21 cellular contexts compared by ENCODE assay signal in the genomic region with DNA sequence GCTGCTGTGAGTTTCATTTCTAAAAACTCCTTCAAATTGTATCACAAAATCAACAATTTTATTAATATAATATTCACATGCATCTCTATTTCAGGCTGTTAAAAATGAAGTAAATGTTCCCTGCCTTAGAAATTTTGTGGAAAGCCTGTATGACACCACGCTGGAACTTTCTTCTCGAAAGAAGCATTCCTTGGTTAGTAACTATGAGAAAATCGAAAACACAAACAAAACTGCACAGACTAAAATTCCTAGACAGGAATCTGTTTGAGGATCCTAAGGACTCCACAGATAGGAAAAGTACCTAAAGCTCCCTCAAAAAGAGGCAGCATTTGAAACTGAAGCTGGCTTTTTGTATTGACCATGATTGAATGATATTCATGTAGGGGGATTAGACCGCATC.
DNase-seq lines count a peak whose midpoint lies in the region; ATAC-seq and TF ChIP-seq lines count a peak whose summit lies in the region.
"Had no signal": no experiment of that assay in that cellular context is flagged by ENCODE, and none has a peak within 500 bp of the region (broad histone marks: within the 10 kb centered on the region; RNA-seq: fewer than 3 reads in every experiment).

No MANE protein-coding gene starts in this region.

- no peak for TF ChIP-seq CTCF in right atrium auricular region (IDR thresholded peaks at IDR 0.05)
- TF ChIP-seq CTCF in fibroblast of lung (conservative IDR thresholded peaks at IDR 0.05 in 1 of 2, IDR thresholded peaks at IDR 0.05 in 1 of 2; ENCODE audit: low read depth in 1 of 2, low read length in 2 of 2): no peak
- TF ChIP-seq CTCF in sigmoid colon (IDR thresholded peaks at IDR 0.05): no peak

- H3K36me3 ChIP-seq in right atrium auricular region (no peaks in the 10 kb centered on the region), fibroblast of lung (ENCODE audit: control insufficient read depth, insufficient read depth, low read length) (no peaks in the 10 kb centered on the region), sigmoid colon (peaks cover 0 to 26% (median 0%) of the 10 kb centered on the region in 4 donors)

- H2AFZ ChIP-seq in fibroblast of lung (ENCODE audit: low read length): no peak overlapping the region

- no peak overlapping the region for H3K9ac ChIP-seq in fibroblast of lung (ENCODE audit: insufficient read depth, low read length)

- no peak for ATAC-seq in Right ventricle myocardium inferior
- ATAC-seq in GM19324 (IDR thresholded peaks at IDR 0.05; ENCODE audit: low FRiP score, unreplicated experiment): no peak
- no peak for ATAC-seq in GM18498 (IDR thresholded peaks at IDR 0.05; ENCODE audit: unreplicated experiment)
- ATAC-seq: A549, body of pancreas, left lung, mucosa of descending colon, psoas muscle, T-helper 17 cell had no signal

- H4K20me1 ChIP-seq in fibroblast of lung (ENCODE audit: control insufficient read depth, extremely low read depth, insufficient read depth, low read length): no peaks in the 10 kb centered on the region

- no peaks in the 10 kb centered on the region for H3K27me3 ChIP-seq in right atrium auricular region
- no peaks in the 10 kb centered on the region for H3K27me3 ChIP-seq in fibroblast of lung (ENCODE audit: control insufficient read depth, insufficient read depth, low read length)
- H3K27me3 ChIP-seq in sigmoid colon: no peaks in the 10 kb centered on the region
- H3K27me3 ChIP-seq: body of pancreas, left lung had no signal

- H3K4me1 ChIP-seq in right atrium auricular region (peaks cover 0 to 13% of the 10 kb centered on the region in 2 donors), fibroblast of lung (ENCODE audit: control insufficient read depth, extremely low read depth, insufficient read depth, low read length) (peaks cover 6% of the 10 kb centered on the region), sigmoid colon (peaks cover 0 to 16% (median 0%) of the 10 kb centered on the region in 4 donors)
- H3K4me1 ChIP-seq: A549, body of pancreas, left lung, psoas muscle had no signal

- H3K27ac ChIP-seq in right atrium auricular region (peak overlapping the region; percentile 27 to 33), fibroblast of lung (ENCODE audit: insufficient read depth, low read length) (peak overlapping the region; percentile 22), sigmoid colon (peak overlapping the region in 3 of 4 donors; percentile 16 to 54 (median 53))
- H3K27ac ChIP-seq: A549, body of pancreas had no signal

- peak overlapping the region; percentile 56 for H3K4me2 ChIP-seq in fibroblast of lung (ENCODE audit: extremely low read depth, insufficient read depth, low read length)
- H3K4me2 ChIP-seq: A549 had no signal

- DNase-seq in right atrium auricular region (ENCODE audit: low spot score) (no peak), Right ventricle myocardium inferior (ENCODE audit: missing footprints) (no peak), fibroblast of lung (ENCODE audit: low read depth in 2 of 2) (peak in 1 of 2 donors; percentile 41), sigmoid colon (no peak), HK-2 (ENCODE audit: unreplicated experiment) (no peak)
- no peak for DNase-seq in activated CD4-positive, alpha-beta T cell treated with anti-CD3 and anti-CD28 coated beads, Interleukin-2, amount 50 U/mL, for 4 hours
- DNase-seq: activated CD4-positive, alpha-beta T cell treated with anti-CD3 and anti-CD28 coated beads for 48 hours; body of pancreas; C1 segment of cervical spinal cord; hippocampal formation; left lung; mucosa of descending colon; NCI-H2081 treated with DMSO at 0.1 percent for 48 hours; NK-92 treated with Interleukin-12 subunit alpha and Interleukin-12 subunit beta, amount 100 ng/mL, for 24 hours; psoas muscle; stimulated activated CD4-positive, alpha-beta T cell treated with anti-CD3 and anti-CD28 coated beads, Interleukin-2, amount 100 ng/mL, for 48 hours; stimulated activated naive CD4-positive, alpha-beta T cell treated with Interleukin-2 at 50 U/mL for 16 hours; T-helper 17 cell had no signal

- H3K9me3 ChIP-seq in right atrium auricular region (no peaks in the 10 kb centered on the region), fibroblast of lung (ENCODE audit: control insufficient read depth, insufficient read depth, low read depth, low read length) (no peaks in the 10 kb centered on the region), sigmoid colon (no peaks in the 10 kb centered on the region)
- H3K9me3 ChIP-seq: A549, body of pancreas, left lung, mucosa of descending colon, psoas muscle had no signal

- TF ChIP-seq EP300 in sigmoid colon (IDR thresholded peaks at IDR 0.05): no peak

- TF ChIP-seq POLR2A in sigmoid colon (IDR thresholded peaks at IDR 0.05): no peak

- no peaks in the 10 kb centered on the region for H3K79me2 ChIP-seq in fibroblast of lung (ENCODE audit: control insufficient read depth, insufficient read depth, low read length)

- intact Hi-C loops in Right ventricle myocardium inferior (cut with DNase I): no loop called here
- intact Hi-C loops in sigmoid colon (cut with DNase I): no loop called here

- H3K4me3 ChIP-seq in right atrium auricular region: no peak overlapping the region
- H3K4me3 ChIP-seq in fibroblast of lung (replicated peaks in 1 of 4; ENCODE audit: control extremely low read depth in 1 of 4, insufficient read depth in 1 of 4, low read depth in 3 of 4, low read length in 4 of 4): no peak overlapping the region
- no peak overlapping the region for H3K4me3 ChIP-seq in sigmoid colon
- H3K4me3 ChIP-seq: A549, body of pancreas, left lung, mucosa of descending colon, psoas muscle had no signal

- WGBS in sigmoid colon, 2 donors: 79 to 92% methylated on average over 4 of the region's 4 CpGs
